Comparison of ENCODE assay signal across 9 cellular contexts in genomic region chr9:84140535-84141101, GRCh38.
DNase-seq lines count a peak whose midpoint lies in the region; ATAC-seq, FAIRE-seq and TF ChIP-seq lines count a peak whose summit lies in the region.
"Had no signal": no experiment of that assay in that cellular context is flagged by ENCODE, and none has a peak within 500 bp of the region (broad histone marks: within the 10 kb centered on the region; RNA-seq: fewer than 3 reads in every experiment).

No MANE protein-coding gene starts in this region.

- H3K9me3 ChIP-seq in Panc1 (ENCODE audit: control insufficient read depth, insufficient read depth, low read depth, low read length) (no peaks in the 10 kb centered on the region), mucosa of descending colon (no peaks in the 10 kb centered on the region), SJCRH30 (replicated peaks) (no peaks in the 10 kb centered on the region)

- intact Hi-C loops in Panc1 (cut with micrococcal nuclease; ENCODE audit: unreplicated experiment) (no loop called here), mucosa of descending colon (cut with DNase I, micrococcal nuclease) (no loop called here)

- no peaks in the 10 kb centered on the region for H3K36me3 ChIP-seq in Panc1 (ENCODE audit: control insufficient read depth, insufficient read depth, low read length)
- no peaks in the 10 kb centered on the region for H3K36me3 ChIP-seq in mucosa of descending colon (ENCODE audit: low read depth)
- H3K36me3 ChIP-seq in SJCRH30 = no peaks in the 10 kb centered on the region

- 0 out of 2 replicates have a peak, but pooled peaks have one; percentile 60 for ATAC-seq in Panc1
- peak; percentile 71 for ATAC-seq in mucosa of descending colon
- ATAC-seq in HG03442 (IDR thresholded peaks at IDR 0.05; ENCODE audit: unreplicated experiment) = no peak

- CTCF ChIA-PET in Panc1 (lab: Charles Lee) = no interaction called here

- H3K27me3 ChIP-seq in Panc1 (ENCODE audit: control insufficient read depth, insufficient read depth, low read length) (peaks cover 20% of the 10 kb centered on the region), SJCRH30 (no peaks in the 10 kb centered on the region)

- FAIRE-seq in GM12892 (lab: Jason Lieb, UNC) = no peak

- TF ChIP-seq CTCF in Panc1 (IDR thresholded peaks at IDR 0.05) (no peak), mucosa of descending colon (IDR thresholded peaks at IDR 0.05) (no peak), type B pancreatic cell (conservative IDR thresholded peaks at IDR 0.05) (no peak)

- H3K27me3 Mint-ChIP-seq in type B pancreatic cell = peaks cover 73% of the 10 kb centered on the region

- TF ChIP-seq POLR2A in GM12892 (IDR thresholded peaks at IDR 0.05; ENCODE audit: low read depth, low read length) = no peak

- H3K27ac ChIP-seq in Panc1 (ENCODE audit: low read length) (no peak overlapping the region), SJCRH30 (no peak overlapping the region)
- H3K27ac ChIP-seq: KMS-11 had no signal

- DNase-seq in GM12892 (ENCODE audit: insufficient read length) (peak; percentile 31), Panc1 (ENCODE audit: low read depth, low spot score) (no peak), ecto neural progenitor cell (ENCODE audit: low spot score) (peak; percentile 63), mucosa of descending colon (peak; percentile 75 to 83 (median 83)), type B pancreatic cell (ENCODE audit: extremely low spot score, unreplicated experiment) (no peak), SJCRH30 (no peak), T-helper 9 cell (no peak)

- peaks cover 9% of the 10 kb centered on the region for H3K4me1 Mint-ChIP-seq in type B pancreatic cell (ENCODE audit: unreplicated experiment)

- no peak overlapping the region for H3K27ac Mint-ChIP-seq in type B pancreatic cell

- H3K4me3 ChIP-seq in Panc1 (ENCODE audit: low read depth in 2 of 2, low read length in 2 of 2) (peak overlapping the region; percentile 17 to 28; a peak in 3 of 4 replicates), mucosa of descending colon (peak overlapping the region; percentile 4), SJCRH30 (no peak overlapping the region)

- in situ Hi-C loops in Panc1 (cut with HindIII; ENCODE audit: low pct_unique_long_range_greater_than_20kb, low sequenced_read_pairs) = no loop called here

- H3K4me3 Mint-ChIP-seq in type B pancreatic cell = peak overlapping the region; percentile 73

- H3K4me1 ChIP-seq in Panc1 (ENCODE audit: control insufficient read depth, insufficient read depth, low read length) (no peaks in the 10 kb centered on the region; the same call in 1 of the 2 replicates), mucosa of descending colon (ENCODE audit: low read depth) (peaks cover 8% of the 10 kb centered on the region), SJCRH30 (peaks cover 10% of the 10 kb centered on the region)

- BruUV-seq in Panc1 (replicated peaks; lab: Mats Ljungman, UMichigan) = no TSS peak

- H3K36me3 Mint-ChIP-seq in type B pancreatic cell = no peaks in the 10 kb centered on the region

- no peaks in the 10 kb centered on the region for H3K9me3 Mint-ChIP-seq in type B pancreatic cell

- POLR2A ChIA-PET in Panc1 (lab: Charles Lee) = no interaction called here

Comparison
In these comparisons a context has a peak if more than half of its experiments do, and no peak if none do; other contexts are left out.
1. DNase-seq: peak in GM12892 (single experiment), ecto neural progenitor cell (single experiment) and mucosa of descending colon (3 of 3); none in Panc1 (single experiment), type B pancreatic cell (single experiment), SJCRH30 (0 of 2) and T-helper 9 cell (single experiment).